Comparison of ENCODE assay signal across 19 cellular contexts in the genomic region with DNA sequence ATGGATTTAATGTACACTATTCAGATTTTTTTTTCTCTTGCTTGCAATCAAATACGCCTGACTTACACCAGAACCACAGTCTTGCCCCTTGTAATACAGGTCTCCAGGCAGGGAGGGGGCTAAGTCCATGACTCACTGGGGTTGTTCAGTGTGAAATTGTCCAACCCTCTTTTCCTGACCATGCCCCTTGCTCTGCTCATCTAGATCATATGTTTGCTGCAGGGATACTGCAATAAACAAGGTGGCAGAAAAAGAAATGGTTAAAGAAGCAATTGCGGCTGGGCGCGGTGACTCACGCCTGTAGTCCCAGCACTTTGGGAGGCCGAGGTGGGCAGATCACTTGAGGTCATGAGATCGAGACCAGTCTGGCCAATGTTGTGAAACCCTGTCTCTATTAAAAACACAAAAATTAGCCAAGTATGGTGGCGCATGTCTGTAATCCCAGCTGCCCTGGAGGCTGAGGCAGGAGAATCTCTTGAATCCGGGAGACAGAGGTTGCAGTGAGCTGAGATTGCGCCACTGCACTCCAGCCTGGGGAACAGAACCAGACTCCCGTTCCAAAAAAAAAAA.
DNase-seq lines count a peak whose midpoint lies in the region; ATAC-seq, FAIRE-seq and TF ChIP-seq lines count a peak whose summit lies in the region.
"Had no signal": no experiment of that assay in that cellular context is flagged by ENCODE, and none has a peak within 500 bp of the region (broad histone marks: within the 10 kb centered on the region; RNA-seq: fewer than 3 reads in every experiment).

No MANE protein-coding gene starts in this region.

- CTCF ChIA-PET in MCF 10A (lab: Yijun Ruan, JAX): interaction anchor here (0.6 kb wide), 1 partner anchor 253 kb away, joined by 4 read pairs; no protein-coding TSS in a partner anchor

- no peaks in the 10 kb centered on the region for H3K79me2 ChIP-seq in astrocyte (ENCODE audit: insufficient read depth, low read length)

- ATAC-seq in HG02981 (IDR thresholded peaks at IDR 0.05; ENCODE audit: unreplicated experiment): no peak
- ATAC-seq: HepG2 had no signal

- no TSS peak for BruUV-seq in MCF 10A (replicated peaks; lab: Mats Ljungman, UMichigan)

- H3K4me2 ChIP-seq in astrocyte (ENCODE audit: low read length): no peak overlapping the region

- H3K36me3 ChIP-seq in breast epithelium (no peaks in the 10 kb centered on the region), astrocyte (ENCODE audit: insufficient read depth, low read length) (no peaks in the 10 kb centered on the region)

- no peak for TF ChIP-seq POLR2A in breast epithelium (IDR thresholded peaks at IDR 0.05)

- no peak for TF ChIP-seq CTCF in MCF 10A (IDR thresholded peaks at IDR 0.05; ENCODE audit: unreplicated experiment)
- TF ChIP-seq CTCF in breast epithelium (IDR thresholded peaks at IDR 0.05): no peak
- no peak for TF ChIP-seq CTCF in astrocyte (IDR thresholded peaks at IDR 0.05; ENCODE audit: insufficient read depth, low read depth, low read length)

- no peaks in the 10 kb centered on the region for H4K20me1 ChIP-seq in astrocyte (ENCODE audit: insufficient read depth, low read length)

- no peak for FAIRE-seq in astrocyte (lab: Jason Lieb, UNC)
- no peak for FAIRE-seq in urothelium cell line (lab: Jason Lieb, UNC)
- FAIRE-seq: G401.6, GM12891, HepG2, HTR-8/SVneo had no signal

- no peaks in the 10 kb centered on the region for H3K9me3 ChIP-seq in breast epithelium
- H3K9me3 ChIP-seq in astrocyte (ENCODE audit: insufficient read depth, low read depth, low read length): no peaks in the 10 kb centered on the region

- H3K4me1 Mint-ChIP-seq in MCF 10A (ENCODE audit: insufficient read depth, unreplicated experiment) (peaks cover 8% of the 10 kb centered on the region), astrocyte (ENCODE audit: low read depth, unreplicated experiment) (peaks cover 30% of the 10 kb centered on the region), immature natural killer cell (no peaks in the 10 kb centered on the region)

- peaks cover 0 to 22% of the 10 kb centered on the region in 2 donors for H3K27me3 ChIP-seq in breast epithelium
- no peaks in the 10 kb centered on the region for H3K27me3 ChIP-seq in astrocyte (ENCODE audit: insufficient read depth, low read length)

- no peak overlapping the region for H3K9ac ChIP-seq in astrocyte (ENCODE audit: low read length)
- H3K9ac ChIP-seq: GM23248 had no signal

- no peaks in the 10 kb centered on the region for H3K4me1 ChIP-seq in breast epithelium
- peaks cover 5% of the 10 kb centered on the region for H3K4me1 ChIP-seq in astrocyte (ENCODE audit: insufficient read depth, low read length)

- H3K27me3 Mint-ChIP-seq in MCF 10A (ENCODE audit: insufficient read depth, unreplicated experiment) (peaks cover 34% of the 10 kb centered on the region), astrocyte (ENCODE audit: low read depth, unreplicated experiment) (peaks cover 14% of the 10 kb centered on the region), immature natural killer cell (ENCODE audit: low read depth in 3 of 3) (peaks cover 0 to 9% (median 5%) of the 10 kb centered on the region in 3 donors)

- intact Hi-C loops in MCF 10A (cut with micrococcal nuclease): no loop called here
- intact Hi-C loops in breast epithelium (cut with DNase I; ENCODE audit: low total_unique reads): no loop called here

- POLR2A ChIA-PET in MCF 10A (lab: Yijun Ruan, JAX): no interaction called here

- no peaks in the 10 kb centered on the region for H3K36me3 Mint-ChIP-seq in MCF 10A (ENCODE audit: insufficient read depth, unreplicated experiment)
- no peaks in the 10 kb centered on the region for H3K36me3 Mint-ChIP-seq in astrocyte (ENCODE audit: low read depth, unreplicated experiment)
- H3K36me3 Mint-ChIP-seq in immature natural killer cell: no peaks in the 10 kb centered on the region

- H3K27ac Mint-ChIP-seq in MCF 10A (ENCODE audit: low read depth, unreplicated experiment): no peak overlapping the region
- no peak overlapping the region for H3K27ac Mint-ChIP-seq in astrocyte (ENCODE audit: unreplicated experiment)
- peak overlapping the region in 1 of 6 donors; percentile 44 for H3K27ac Mint-ChIP-seq in immature natural killer cell
- H3K27ac Mint-ChIP-seq: CD4-positive, alpha-beta T cell had no signal

- H3K27ac ChIP-seq in breast epithelium (no peak overlapping the region), astrocyte (ENCODE audit: low read depth, low read length) (no peak overlapping the region)
- H3K27ac ChIP-seq: GM23248 had no signal

- H3K4me3 Mint-ChIP-seq in MCF 10A (ENCODE audit: unreplicated experiment): no peak overlapping the region
- H3K4me3 Mint-ChIP-seq in astrocyte (ENCODE audit: unreplicated experiment): no peak overlapping the region
- H3K4me3 Mint-ChIP-seq in immature natural killer cell: no peak overlapping the region
- H3K4me3 Mint-ChIP-seq: CD4-positive, alpha-beta T cell had no signal

- peak; percentile 39 for DNase-seq in MCF 10A (ENCODE audit: unreplicated experiment)
- DNase-seq in breast epithelium (ENCODE audit: low spot score in 2 of 2): no peak
- DNase-seq in HT1080 (ENCODE audit: low read depth): peak; percentile 36
- peak; percentile 35 for DNase-seq in astrocyte (ENCODE audit: low read depth)
- DNase-seq in urothelium cell line (ENCODE audit: low spot score): peak; percentile 66
- no peak for DNase-seq in T-helper 1 cell
- no peak for DNase-seq in immature natural killer cell
- DNase-seq: ACHN; C1 segment of cervical spinal cord; CD4-positive, alpha-beta T cell; DMS79; EL; GM23248; H7 had no signal

- H2AFZ ChIP-seq in astrocyte (ENCODE audit: low read depth, low read length): no peak overlapping the region
- H2AFZ ChIP-seq: GM23248 had no signal

- H3K9me3 Mint-ChIP-seq in MCF 10A (ENCODE audit: unreplicated experiment): no peaks in the 10 kb centered on the region
- H3K9me3 Mint-ChIP-seq in astrocyte (ENCODE audit: unreplicated experiment): peaks cover 1% of the 10 kb centered on the region
- no peaks in the 10 kb centered on the region for H3K9me3 Mint-ChIP-seq in immature natural killer cell
- H3K9me3 Mint-ChIP-seq: CD4-positive, alpha-beta T cell had no signal

- no peak overlapping the region for H3K4me3 ChIP-seq in breast epithelium
- no peak overlapping the region for H3K4me3 ChIP-seq in astrocyte (ENCODE audit: insufficient read depth, low read depth, low read length)
- H3K4me3 ChIP-seq: GM23248 had no signal

Comparison
In these comparisons a context has a peak if more than half of its experiments do, and no peak if none do; other contexts are left out.
1. DNase-seq: peak in MCF 10A (single experiment), HT1080 (single experiment), astrocyte (single experiment) and urothelium cell line (single experiment); none in breast epithelium (0 of 2), T-helper 1 cell (0 of 5) and immature natural killer cell (0 of 3).